35 cellular contexts compared by ENCODE assay signal in the genomic region with DNA sequence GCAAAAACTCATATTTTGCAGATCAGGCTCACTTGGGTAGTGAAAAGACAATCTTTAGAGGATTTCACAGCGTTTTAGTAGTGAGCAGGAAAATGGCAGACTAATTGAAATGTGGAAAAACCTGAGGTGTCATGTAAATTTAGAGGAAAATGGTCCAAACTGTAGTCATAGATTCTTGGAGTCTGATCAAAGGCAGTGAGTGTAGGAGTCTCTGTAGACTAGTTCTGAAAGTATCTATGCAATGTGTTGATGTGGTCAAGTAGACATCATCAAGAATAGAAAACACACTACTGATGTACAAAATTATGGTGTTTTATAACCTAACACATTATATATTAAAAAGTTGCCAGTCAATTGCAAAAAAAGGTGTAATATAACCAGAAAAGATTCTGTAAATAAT.
A peak's percentile ranks its signal among the peaks of the same experiment; 100 is the strongest.
DNase-seq lines count a peak whose midpoint lies in the region; ATAC-seq and TF ChIP-seq lines count a peak whose summit lies in the region.
"Had no signal": no experiment of that assay in that cellular context is flagged by ENCODE, and none has a peak within 500 bp of the region (broad histone marks: within the 10 kb centered on the region; RNA-seq: fewer than 3 reads in every experiment).

No MANE protein-coding gene starts in this region.

- H3K27ac ChIP-seq in Panc1 (ENCODE audit: low read length), result peak overlapping the region; percentile 1; the same call in 1 of the 2 replicates
- H3K27ac ChIP-seq in endodermal cell (ENCODE audit: low read depth, low read length), result no peak overlapping the region
- H3K27ac ChIP-seq in mesenchymal stem cell (ENCODE audit: low read length, poor library complexity, severe bottlenecking), result peak overlapping the region; percentile 31
- H3K27ac ChIP-seq in A673 (ENCODE audit: low read depth, low read length, poor library complexity, severe bottlenecking), result no peak overlapping the region
- no peak overlapping the region for H3K27ac ChIP-seq in substantia nigra (ENCODE audit: low read depth, low read length, poor library complexity, severe bottlenecking)
- no peak overlapping the region for H3K27ac ChIP-seq in mammary epithelial cell (ENCODE audit: insufficient read depth, low read depth, low read length)
- H3K27ac ChIP-seq: parathyroid adenoma, SJCRH30, uterus had no signal

- no peak overlapping the region for H2BK5ac ChIP-seq in mesenchymal stem cell (ENCODE audit: low read depth, low read length, poor library complexity, severe bottlenecking)

- H3K36me3 ChIP-seq in Panc1 (ENCODE audit: control insufficient read depth, insufficient read depth, low read length) (no peaks in the 10 kb centered on the region), endodermal cell (ENCODE audit: control insufficient read depth, insufficient read depth, low read length) (no peaks in the 10 kb centered on the region), mesenchymal stem cell (ENCODE audit: control insufficient read depth in 1 of 2, insufficient read depth in 2 of 2, low read depth in 1 of 2, low read length in 2 of 2) (no peaks in the 10 kb centered on the region), A673 (ENCODE audit: insufficient read depth, low read length, poor library complexity, severe bottlenecking) (no peaks in the 10 kb centered on the region), mammary epithelial cell (ENCODE audit: insufficient read depth, low read length) (no peaks in the 10 kb centered on the region)
- H3K36me3 ChIP-seq: esophagus muscularis mucosa, SJCRH30, thoracic aorta, uterus had no signal

- intact Hi-C loops in Panc1 (cut with micrococcal nuclease; ENCODE audit: unreplicated experiment), result no loop called here
- intact Hi-C loops in A673 (cut with micrococcal nuclease; ENCODE audit: unreplicated experiment), result no loop called here
- intact Hi-C loops in mammary epithelial cell (cut with micrococcal nuclease), result no loop called here

- 67 to 70% methylated on average over 1 of the region's 1 CpG for WGBS in endodermal cell (ENCODE audit: insufficient coverage in 1 of 2, insufficient read length in 1 of 2), 2 experiments
- WGBS in mesenchymal stem cell, result 77% methylated on average over 1 of the region's 1 CpG
- WGBS in mammary epithelial cell (ENCODE audit: low coverage, missing lambda C conversion rate), result 60% methylated on average over 1 of the region's 1 CpG

- H2BK15ac ChIP-seq in mesenchymal stem cell (ENCODE audit: low read depth, poor library complexity, severe bottlenecking), result no peak overlapping the region

- TF ChIP-seq CTCF in Panc1 (IDR thresholded peaks at IDR 0.05) (no peak), endodermal cell (conservative IDR thresholded peaks at IDR 0.05) (no peak), A673 (conservative IDR thresholded peaks at IDR 0.05; ENCODE audit: low read depth, low read length) (no peak), mammary epithelial cell (conservative IDR thresholded peaks at IDR 0.05 in 1 of 2, IDR thresholded peaks at IDR 0.05 in 1 of 2; ENCODE audit: extremely low read depth in 1 of 2, insufficient read depth in 1 of 2, low read depth in 1 of 2, low read length in 2 of 2) (no peak)

- no peaks in the 10 kb centered on the region; the same call in 1 of the 2 replicates for H3K4me1 ChIP-seq in Panc1 (ENCODE audit: control insufficient read depth, insufficient read depth, low read length)
- no peaks in the 10 kb centered on the region for H3K4me1 ChIP-seq in endodermal cell (ENCODE audit: control insufficient read depth, insufficient read depth, low read length)
- peaks cover 2% of the 10 kb centered on the region for H3K4me1 ChIP-seq in mesenchymal stem cell (ENCODE audit: control insufficient read depth, insufficient read depth, low read depth, low read length)
- H3K4me1 ChIP-seq in A673 (ENCODE audit: insufficient read depth, low read length, poor library complexity, severe bottlenecking), result no peaks in the 10 kb centered on the region
- no peaks in the 10 kb centered on the region for H3K4me1 ChIP-seq in mammary epithelial cell (ENCODE audit: insufficient read depth, low read length)
- H3K4me1 ChIP-seq: parathyroid adenoma, SJCRH30, uterus had no signal

- no peak overlapping the region for H3K23ac ChIP-seq in mesenchymal stem cell (ENCODE audit: low read length in 2 of 2)

- no peak overlapping the region for H4K91ac ChIP-seq in mesenchymal stem cell (ENCODE audit: low read length)

- ATAC-seq in Panc1, result no peak
- ATAC-seq: stimulated activated naive CD8-positive, alpha-beta T cell treated with anti-CD3 and anti-CD28 coated beads, Interleukin-15, Interleukin-2, amounts not matched to agents 100 U/mL and 50 U/mL, for 24 hours; T-cell had no signal

- H3K9ac ChIP-seq in endodermal cell (ENCODE audit: extremely low read depth, low read length, poor library complexity, severe bottlenecking) (no peak overlapping the region), mesenchymal stem cell (ENCODE audit: low read length) (peak overlapping the region; percentile 64), mammary epithelial cell (ENCODE audit: insufficient read depth, low read length) (no peak overlapping the region)
- H3K9ac ChIP-seq: parathyroid adenoma had no signal

- H4K8ac ChIP-seq in mesenchymal stem cell (ENCODE audit: low read length), result no peak overlapping the region

- H3K9me3 ChIP-seq in Panc1 (ENCODE audit: control insufficient read depth, insufficient read depth, low read depth, low read length) (no peaks in the 10 kb centered on the region), endodermal cell (ENCODE audit: control insufficient read depth, low read length) (no peaks in the 10 kb centered on the region), mesenchymal stem cell (ENCODE audit: control insufficient read depth, low read length) (no peaks in the 10 kb centered on the region), A673 (ENCODE audit: low read depth, low read length, poor library complexity, severe bottlenecking) (no peaks in the 10 kb centered on the region), mammary epithelial cell (replicated peaks; ENCODE audit: insufficient read depth, low read length) (no peaks in the 10 kb centered on the region)
- H3K9me3 ChIP-seq: esophagus muscularis mucosa, SJCRH30, thoracic aorta, uterus had no signal

- H3K27me3 ChIP-seq in Panc1 (ENCODE audit: control insufficient read depth, insufficient read depth, low read length) (no peaks in the 10 kb centered on the region), endodermal cell (ENCODE audit: control insufficient read depth, insufficient read depth, low read length, poor library complexity, severe bottlenecking) (no peaks in the 10 kb centered on the region), mesenchymal stem cell (ENCODE audit: control insufficient read depth in 1 of 2, insufficient read depth in 1 of 2, low read length in 2 of 2) (no peaks in the 10 kb centered on the region), A673 (replicated peaks; ENCODE audit: insufficient read depth, low read depth, low read length, poor library complexity) (no peaks in the 10 kb centered on the region), mammary epithelial cell (ENCODE audit: insufficient read depth, low read length) (no peaks in the 10 kb centered on the region)
- H3K27me3 ChIP-seq: esophagus muscularis mucosa, SJCRH30, uterus had no signal

- H3K4me3 ChIP-seq in Panc1 (ENCODE audit: low read depth in 2 of 2, low read length in 2 of 2) (no peak overlapping the region), endodermal cell (ENCODE audit: low read length) (no peak overlapping the region), mesenchymal stem cell (ENCODE audit: insufficient read depth in 1 of 2, low read depth in 1 of 2, low read length in 2 of 2) (no peak overlapping the region), A673 (ENCODE audit: low read depth, low read length, poor library complexity, severe bottlenecking) (no peak overlapping the region), mammary epithelial cell (replicated peaks in 1 of 3; ENCODE audit: insufficient read depth in 1 of 3, low read depth in 2 of 3, low read length in 3 of 3) (no peak overlapping the region)
- H3K4me3 ChIP-seq: esophagus muscularis mucosa, SJCRH30, thoracic aorta, uterus had no signal

- H2BK12ac ChIP-seq in mesenchymal stem cell (ENCODE audit: low read length in 2 of 2), result no peak overlapping the region

- POLR2A ChIA-PET in Panc1 (lab: Charles Lee) (no interaction called here), A673 (lab: Charles Lee; ENCODE audit: low non-redundant PET) (no interaction called here)

- peaks cover 1% of the 10 kb centered on the region for H3K79me1 ChIP-seq in mesenchymal stem cell (replicated peaks; ENCODE audit: low read length, poor library complexity, severe bottlenecking)

- H3K18ac ChIP-seq in mesenchymal stem cell (ENCODE audit: low read depth in 1 of 2, low read length in 2 of 2), result no peak overlapping the region

- peak; percentile 21 for DNase-seq in AG20443 (ENCODE audit: low spot score)
- no peak for DNase-seq in Panc1 (ENCODE audit: low read depth, low spot score)
- DNase-seq in endodermal cell, result no peak
- no peak for DNase-seq in mesenchymal stem cell
- DNase-seq in A673 (ENCODE audit: low spot score), result no peak
- DNase-seq in substantia nigra (lab: John Stamatoyannopoulos, UW), result no peak
- DNase-seq in mammary epithelial cell, result no peak
- no peak for DNase-seq in activated CD8-positive, alpha-beta memory T cell treated with anti-CD3 and anti-CD28 coated beads for 24 hours
- DNase-seq: activated CD4-positive, alpha-beta T cell treated with anti-CD3 and anti-CD28 coated beads, Interleukin-2, amount 10 ng/mL, durations not matched to agents 24 days and 14 days; activated effector memory CD4-positive, alpha-beta T cell treated with anti-CD3 and anti-CD28 coated beads, Interleukin-2, amount 50 U/mL, for 16 hours; activated T-cell treated with anti-CD3 and anti-CD28 coated beads, Interleukin-2, amount 50 U/mL, for 24 hours; anterior cingulate cortex; caudate nucleus; CD4-positive, alpha-beta memory T cell; H9; immature natural killer cell; Karpas-422; NCI-H1436; NCI-H2107; NCI-H446 treated with DMSO at 0.1 percent for 48 hours; retina; RPMI8226; SJCRH30; small intestine; stimulated activated naive CD8-positive, alpha-beta T cell treated with anti-CD3 and anti-CD28 coated beads, Interleukin-15, Interleukin-2, amounts not matched to agents 100 U/mL and 50 U/mL, for 24 hours; T-cell; uterus had no signal

- no peak overlapping the region for H2BK120ac ChIP-seq in mesenchymal stem cell (ENCODE audit: low read depth, low read length)

- H3K9me3 Mint-ChIP-seq in endodermal cell, result no peaks in the 10 kb centered on the region
- H3K9me3 Mint-ChIP-seq: activated T-cell treated with anti-CD3 and anti-CD28 coated beads, Interleukin-2, amount 50 U/mL, for 24 hours; dendritic cell treated with granulocyte-macrophage colony-stimulating factor and Interleukin-4, amounts not matched to agents 40 ng/mL and 50 ng/mL, for 4 days; H9; immature natural killer cell; memory B cell; T-cell had no signal

- dilution Hi-C loops in mammary epithelial cell (cut with HindIII; ENCODE audit: low sequenced_read_pairs), result no loop called here

- H3K4me1 Mint-ChIP-seq in endodermal cell, result peaks cover 6% of the 10 kb centered on the region
- H3K4me1 Mint-ChIP-seq: immature natural killer cell had no signal

- peak overlapping the region; percentile 33 for H3K27ac Mint-ChIP-seq in endodermal cell
- H3K27ac Mint-ChIP-seq: activated CD4-positive, alpha-beta T cell treated with anti-CD3 and anti-CD28 coated beads, Interleukin-2, amount 10 ng/mL, durations not matched to agents 24 days and 14 days; activated naive CD8-positive, alpha-beta T cell; activated T-cell treated with anti-CD3 and anti-CD28 coated beads, Interleukin-2, amount 50 U/mL, for 24 hours; B cell; CD4-positive, alpha-beta memory T cell; dendritic cell treated with granulocyte-macrophage colony-stimulating factor and Interleukin-4, amounts not matched to agents 40 ng/mL and 50 ng/mL, for 4 days; H9; immature natural killer cell; T-cell had no signal

- H3K27me3 Mint-ChIP-seq in endodermal cell (ENCODE audit: insufficient read depth), result no peaks in the 10 kb centered on the region
- H3K27me3 Mint-ChIP-seq: activated CD4-positive, alpha-beta T cell treated with anti-CD3 and anti-CD28 coated beads, Interleukin-2, amount 10 ng/mL, durations not matched to agents 24 days and 14 days; activated naive CD8-positive, alpha-beta T cell; activated T-cell treated with anti-CD3 and anti-CD28 coated beads, Interleukin-2, amount 50 U/mL, for 24 hours; B cell; CD4-positive, alpha-beta memory T cell; dendritic cell treated with granulocyte-macrophage colony-stimulating factor and Interleukin-4, amounts not matched to agents 40 ng/mL and 50 ng/mL, for 4 days; memory B cell; T-cell had no signal

- H3K4me3 Mint-ChIP-seq in endodermal cell, result no peak overlapping the region
- H3K4me3 Mint-ChIP-seq: activated CD4-positive, alpha-beta T cell treated with anti-CD3 and anti-CD28 coated beads, Interleukin-2, amount 10 ng/mL, durations not matched to agents 24 days and 14 days; activated naive CD8-positive, alpha-beta T cell; activated T-cell treated with anti-CD3 and anti-CD28 coated beads, Interleukin-2, amount 50 U/mL, for 24 hours; B cell; CD4-positive, alpha-beta memory T cell; dendritic cell treated with granulocyte-macrophage colony-stimulating factor and Interleukin-4, amounts not matched to agents 40 ng/mL and 50 ng/mL, for 4 days; H9; immature natural killer cell; memory B cell; neural crest cell; T-cell had no signal

- in situ Hi-C loops in Panc1 (cut with HindIII; ENCODE audit: low pct_unique_long_range_greater_than_20kb, low sequenced_read_pairs) (no loop called here), mammary epithelial cell (cut with MboI; ENCODE audit: low sequenced_read_pairs in 2 of 2) (loop anchor here in 1 of 2 donors (25.0 kb wide), 1 partner anchor 110 kb away; no protein-coding TSS in a partner anchor)

- H3K4me2 ChIP-seq in mesenchymal stem cell (ENCODE audit: low read length, poor library complexity, severe bottlenecking), result no peak overlapping the region
- H3K4me2 ChIP-seq in mammary epithelial cell (ENCODE audit: insufficient read depth, low read depth, low read length), result no peak overlapping the region

- BruUV-seq in Panc1 (replicated peaks; lab: Mats Ljungman, UMichigan), result no TSS peak
- no TSS peak for BruUV-seq in A673 (replicated peaks; lab: Mats Ljungman, UMichigan)
- no TSS peak for BruUV-seq in mammary epithelial cell (replicated peaks; lab: Mats Ljungman, UMichigan)

- H3K4ac ChIP-seq in mesenchymal stem cell (ENCODE audit: low read depth in 1 of 2, low read length in 2 of 2), result no peak overlapping the region

- H2AFZ ChIP-seq in mesenchymal stem cell (ENCODE audit: low read depth, low read length) (no peak overlapping the region), mammary epithelial cell (ENCODE audit: low read depth, low read length) (no peak overlapping the region)
- H2AFZ ChIP-seq: parathyroid adenoma had no signal

- H4K20me1 ChIP-seq in mammary epithelial cell (ENCODE audit: insufficient read depth, low read length), result no peaks in the 10 kb centered on the region

- H3K36me3 Mint-ChIP-seq in endodermal cell (ENCODE audit: low read depth), result no peaks in the 10 kb centered on the region
- H3K36me3 Mint-ChIP-seq: activated naive CD8-positive, alpha-beta T cell; CD4-positive, alpha-beta memory T cell; memory B cell; T-cell had no signal

- CTCF ChIA-PET in Panc1 (lab: Charles Lee) (no interaction called here), A673 (lab: Charles Lee) (interaction anchor here (0.5 kb wide), 1 partner anchor 134 kb away, joined by 6 read pairs; no protein-coding TSS in a partner anchor), mammary epithelial cell (lab: Charles Lee; ENCODE audit: low non-redundant PET) (no interaction called here)

- H3K79me2 ChIP-seq in mammary epithelial cell (ENCODE audit: insufficient read depth, low read length), result no peaks in the 10 kb centered on the region
- H3K79me2 ChIP-seq: parathyroid adenoma had no signal

- H3K14ac ChIP-seq in mesenchymal stem cell (ENCODE audit: low read length in 2 of 2), result no peak overlapping the region

- H2AK5ac ChIP-seq in mesenchymal stem cell (ENCODE audit: low read length, severe bottlenecking), result no peak overlapping the region

Comparison
In these comparisons a context has a peak if more than half of its experiments do, and no peak if none do; other contexts are left out.
1. H3K27ac ChIP-seq: peak in Panc1 (single experiment) and mesenchymal stem cell (single experiment); none in endodermal cell (single experiment), A673 (single experiment), substantia nigra (single experiment) and mammary epithelial cell (single experiment).